ENCODE assay signal across 1 cellular context in genomic region chr1:179293340-179294327, GRCh38.
TF ChIP-seq lines count a peak whose summit lies in the region.

Gene SOAT1, plus strand, starts transcription at chr1:179293797. Its CDS starts 8,888 bp downstream, at chr1:179302685.

TF ChIP-seq in HepG2, 621 proteins besides CTCF, POLR2A, EP300 and RAD21 (continued from another document and continues in another):
- TF ChIP-seq, protein P1, sequence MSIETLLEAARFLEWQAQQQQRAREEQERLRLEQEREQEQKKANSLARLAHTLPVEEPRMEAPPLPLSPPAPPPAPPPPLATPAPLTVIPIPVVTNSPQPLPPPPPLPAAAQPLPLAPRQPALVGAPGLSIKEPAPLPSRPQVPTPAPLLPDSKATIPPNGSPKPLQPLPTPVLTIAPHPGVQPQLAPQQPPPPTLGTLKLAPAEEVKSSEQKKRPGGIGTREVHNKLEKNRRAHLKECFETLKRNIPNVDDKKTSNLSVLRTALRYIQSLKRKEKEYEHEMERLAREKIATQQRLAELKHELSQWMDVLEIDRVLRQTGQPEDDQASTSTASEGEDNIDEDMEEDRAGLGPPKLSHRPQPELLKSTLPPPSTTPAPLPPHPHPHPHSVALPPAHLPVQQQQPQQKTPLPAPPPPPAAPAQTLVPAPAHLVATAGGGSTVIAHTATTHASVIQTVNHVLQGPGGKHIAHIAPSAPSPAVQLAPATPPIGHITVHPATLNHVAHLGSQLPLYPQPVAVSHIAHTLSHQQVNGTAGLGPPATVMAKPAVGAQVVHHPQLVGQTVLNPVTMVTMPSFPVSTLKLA (IDR thresholded peaks at IDR 0.05): no peak
- TF ChIP-seq HOMEZ (CRISPR knock-in tag; IDR thresholded peaks at IDR 0.05; ENCODE audit: low read depth): no peak; the same call in 1 of the 2 replicates
- no peak for TF ChIP-seq ZNF674 (CRISPR knock-in tag; IDR thresholded peaks at IDR 0.05; ENCODE audit: low read depth)
- TF ChIP-seq ZNF614 (CRISPR knock-in tag; IDR thresholded peaks at IDR 0.05; ENCODE audit: borderline replicate concordance): peak; percentile 71; the same call in 1 of the 2 replicates
- TF ChIP-seq ZNF513 (CRISPR knock-in tag; conservative IDR thresholded peaks at IDR 0.05): no peak
- peak; percentile 56; the same call in 1 of the 2 replicates for TF ChIP-seq ELF3 (CRISPR knock-in tag; IDR thresholded peaks at IDR 0.05)
- TF ChIP-seq CBFB (CRISPR knock-in tag; IDR thresholded peaks at IDR 0.05): 0 out of 2 replicates have a peak, but pooled peaks have one; percentile 24
- TF ChIP-seq, protein P2, sequence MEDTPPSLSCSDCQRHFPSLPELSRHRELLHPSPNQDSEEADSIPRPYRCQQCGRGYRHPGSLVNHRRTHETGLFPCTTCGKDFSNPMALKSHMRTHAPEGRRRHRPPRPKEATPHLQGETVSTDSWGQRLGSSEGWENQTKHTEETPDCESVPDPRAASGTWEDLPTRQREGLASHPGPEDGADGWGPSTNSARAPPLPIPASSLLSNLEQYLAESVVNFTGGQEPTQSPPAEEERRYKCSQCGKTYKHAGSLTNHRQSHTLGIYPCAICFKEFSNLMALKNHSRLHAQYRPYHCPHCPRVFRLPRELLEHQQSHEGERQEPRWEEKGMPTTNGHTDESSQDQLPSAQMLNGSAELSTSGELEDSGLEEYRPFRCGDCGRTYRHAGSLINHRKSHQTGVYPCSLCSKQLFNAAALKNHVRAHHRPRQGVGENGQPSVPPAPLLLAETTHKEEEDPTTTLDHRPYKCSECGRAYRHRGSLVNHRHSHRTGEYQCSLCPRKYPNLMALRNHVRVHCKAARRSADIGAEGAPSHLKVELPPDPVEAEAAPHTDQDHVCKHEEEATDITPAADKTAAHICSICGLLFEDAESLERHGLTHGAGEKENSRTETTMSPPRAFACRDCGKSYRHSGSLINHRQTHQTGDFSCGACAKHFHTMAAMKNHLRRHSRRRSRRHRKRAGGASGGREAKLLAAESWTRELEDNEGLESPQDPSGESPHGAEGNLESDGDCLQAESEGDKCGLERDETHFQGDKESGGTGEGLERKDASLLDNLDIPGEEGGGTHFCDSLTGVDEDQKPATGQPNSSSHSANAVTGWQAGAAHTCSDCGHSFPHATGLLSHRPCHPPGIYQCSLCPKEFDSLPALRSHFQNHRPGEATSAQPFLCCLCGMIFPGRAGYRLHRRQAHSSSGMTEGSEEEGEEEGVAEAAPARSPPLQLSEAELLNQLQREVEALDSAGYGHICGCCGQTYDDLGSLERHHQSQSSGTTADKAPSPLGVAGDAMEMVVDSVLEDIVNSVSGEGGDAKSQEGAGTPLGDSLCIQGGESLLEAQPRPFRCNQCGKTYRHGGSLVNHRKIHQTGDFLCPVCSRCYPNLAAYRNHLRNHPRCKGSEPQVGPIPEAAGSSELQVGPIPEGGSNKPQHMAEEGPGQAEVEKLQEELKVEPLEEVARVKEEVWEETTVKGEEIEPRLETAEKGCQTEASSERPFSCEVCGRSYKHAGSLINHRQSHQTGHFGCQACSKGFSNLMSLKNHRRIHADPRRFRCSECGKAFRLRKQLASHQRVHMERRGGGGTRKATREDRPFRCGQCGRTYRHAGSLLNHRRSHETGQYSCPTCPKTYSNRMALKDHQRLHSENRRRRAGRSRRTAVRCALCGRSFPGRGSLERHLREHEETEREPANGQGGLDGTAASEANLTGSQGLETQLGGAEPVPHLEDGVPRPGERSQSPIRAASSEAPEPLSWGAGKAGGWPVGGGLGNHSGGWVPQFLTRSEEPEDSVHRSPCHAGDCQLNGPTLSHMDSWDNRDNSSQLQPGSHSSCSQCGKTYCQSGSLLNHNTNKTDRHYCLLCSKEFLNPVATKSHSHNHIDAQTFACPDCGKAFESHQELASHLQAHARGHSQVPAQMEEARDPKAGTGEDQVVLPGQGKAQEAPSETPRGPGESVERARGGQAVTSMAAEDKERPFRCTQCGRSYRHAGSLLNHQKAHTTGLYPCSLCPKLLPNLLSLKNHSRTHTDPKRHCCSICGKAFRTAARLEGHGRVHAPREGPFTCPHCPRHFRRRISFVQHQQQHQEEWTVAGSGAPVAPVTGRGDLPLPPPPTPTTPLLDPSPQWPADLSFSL (CRISPR knock-in tag; IDR thresholded peaks at IDR 0.05): no peak
- TF ChIP-seq RXRA (CRISPR knock-in tag; IDR thresholded peaks at IDR 0.05): 0 out of 2 replicates have a peak, but pooled peaks have one; percentile 42
- TF ChIP-seq CCAR2 (optimal IDR thresholded peaks at IDR 0.05; ENCODE audit: low read depth, low read length): no peak
- no peak; the same call in 1 of the 2 replicates for TF ChIP-seq ZSCAN30 (CRISPR knock-in tag; IDR thresholded peaks at IDR 0.05)
- no peak for TF ChIP-seq ATF7 (IDR thresholded peaks at IDR 0.05)
- TF ChIP-seq ATF7 (CRISPR knock-in tag; IDR thresholded peaks at IDR 0.05): no peak
- TF ChIP-seq ZNF430 (CRISPR knock-in tag; IDR thresholded peaks at IDR 0.05): peak; percentile 92
- no peak for TF ChIP-seq PCBP1 (IDR thresholded peaks at IDR 0.05; ENCODE audit: borderline replicate concordance, low read depth, low read length)
- no peak for TF ChIP-seq NCOA2 (CRISPR knock-in tag; IDR thresholded peaks at IDR 0.05)
- peak; percentile 52; the same call in 1 of the 2 replicates for TF ChIP-seq ZNF768 (CRISPR knock-in tag; IDR thresholded peaks at IDR 0.05)
- TF ChIP-seq, protein P3, sequence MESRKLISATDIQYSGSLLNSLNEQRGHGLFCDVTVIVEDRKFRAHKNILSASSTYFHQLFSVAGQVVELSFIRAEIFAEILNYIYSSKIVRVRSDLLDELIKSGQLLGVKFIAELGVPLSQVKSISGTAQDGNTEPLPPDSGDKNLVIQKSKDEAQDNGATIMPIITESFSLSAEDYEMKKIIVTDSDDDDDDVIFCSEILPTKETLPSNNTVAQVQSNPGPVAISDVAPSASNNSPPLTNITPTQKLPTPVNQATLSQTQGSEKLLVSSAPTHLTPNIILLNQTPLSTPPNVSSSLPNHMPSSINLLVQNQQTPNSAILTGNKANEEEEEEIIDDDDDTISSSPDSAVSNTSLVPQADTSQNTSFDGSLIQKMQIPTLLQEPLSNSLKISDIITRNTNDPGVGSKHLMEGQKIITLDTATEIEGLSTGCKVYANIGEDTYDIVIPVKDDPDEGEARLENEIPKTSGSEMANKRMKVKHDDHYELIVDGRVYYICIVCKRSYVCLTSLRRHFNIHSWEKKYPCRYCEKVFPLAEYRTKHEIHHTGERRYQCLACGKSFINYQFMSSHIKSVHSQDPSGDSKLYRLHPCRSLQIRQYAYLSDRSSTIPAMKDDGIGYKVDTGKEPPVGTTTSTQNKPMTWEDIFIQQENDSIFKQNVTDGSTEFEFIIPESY (CRISPR knock-in tag; IDR thresholded peaks at IDR 0.05): peak; percentile 30; the same call in 1 of the 2 replicates
- TF ChIP-seq CREB3 (CRISPR knock-in tag; IDR thresholded peaks at IDR 0.05): 0 out of 2 replicates have a peak, but pooled peaks have one; percentile 44
- no peak; the same call in 1 of the 2 replicates for TF ChIP-seq ZNF484 (CRISPR knock-in tag; IDR thresholded peaks at IDR 0.05; ENCODE audit: borderline replicate concordance, low read depth)
- TF ChIP-seq, protein P4, sequence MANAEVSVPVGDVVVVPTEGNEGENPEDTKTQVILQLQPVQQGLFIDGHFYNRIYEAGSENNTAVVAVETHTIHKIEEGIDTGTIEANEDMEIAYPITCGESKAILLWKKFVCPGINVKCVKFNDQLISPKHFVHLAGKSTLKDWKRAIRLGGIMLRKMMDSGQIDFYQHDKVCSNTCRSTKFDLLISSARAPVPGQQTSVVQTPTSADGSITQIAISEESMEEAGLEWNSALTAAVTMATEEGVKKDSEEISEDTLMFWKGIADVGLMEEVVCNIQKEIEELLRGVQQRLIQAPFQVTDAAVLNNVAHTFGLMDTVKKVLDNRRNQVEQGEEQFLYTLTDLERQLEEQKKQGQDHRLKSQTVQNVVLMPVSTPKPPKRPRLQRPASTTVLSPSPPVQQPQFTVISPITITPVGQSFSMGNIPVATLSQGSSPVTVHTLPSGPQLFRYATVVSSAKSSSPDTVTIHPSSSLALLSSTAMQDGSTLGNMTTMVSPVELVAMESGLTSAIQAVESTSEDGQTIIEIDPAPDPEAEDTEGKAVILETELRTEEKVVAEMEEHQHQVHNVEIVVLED (CRISPR knock-in tag; IDR thresholded peaks at IDR 0.05; ENCODE audit: borderline replicate concordance): peak; percentile 78; the same call in 1 of the 2 replicates
- no peak for TF ChIP-seq SKI (IDR thresholded peaks at IDR 0.05; ENCODE audit: partially characterized antibody)
- TF ChIP-seq, protein P5, sequence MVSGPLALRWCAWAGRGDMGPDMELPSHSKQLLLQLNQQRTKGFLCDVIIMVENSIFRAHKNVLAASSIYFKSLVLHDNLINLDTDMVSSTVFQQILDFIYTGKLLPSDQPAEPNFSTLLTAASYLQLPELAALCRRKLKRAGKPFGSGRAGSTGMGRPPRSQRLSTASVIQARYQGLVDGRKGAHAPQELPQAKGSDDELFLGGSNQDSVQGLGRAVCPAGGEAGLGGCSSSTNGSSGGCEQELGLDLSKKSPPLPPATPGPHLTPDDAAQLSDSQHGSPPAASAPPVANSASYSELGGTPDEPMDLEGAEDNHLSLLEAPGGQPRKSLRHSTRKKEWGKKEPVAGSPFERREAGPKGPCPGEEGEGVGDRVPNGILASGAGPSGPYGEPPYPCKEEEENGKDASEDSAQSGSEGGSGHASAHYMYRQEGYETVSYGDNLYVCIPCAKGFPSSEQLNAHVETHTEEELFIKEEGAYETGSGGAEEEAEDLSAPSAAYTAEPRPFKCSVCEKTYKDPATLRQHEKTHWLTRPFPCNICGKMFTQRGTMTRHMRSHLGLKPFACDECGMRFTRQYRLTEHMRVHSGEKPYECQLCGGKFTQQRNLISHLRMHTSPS (CRISPR knock-in tag; IDR thresholded peaks at IDR 0.05; ENCODE audit: low read depth): peak; percentile 66; the same call in 1 of the 2 replicates
- TF ChIP-seq, protein P6, sequence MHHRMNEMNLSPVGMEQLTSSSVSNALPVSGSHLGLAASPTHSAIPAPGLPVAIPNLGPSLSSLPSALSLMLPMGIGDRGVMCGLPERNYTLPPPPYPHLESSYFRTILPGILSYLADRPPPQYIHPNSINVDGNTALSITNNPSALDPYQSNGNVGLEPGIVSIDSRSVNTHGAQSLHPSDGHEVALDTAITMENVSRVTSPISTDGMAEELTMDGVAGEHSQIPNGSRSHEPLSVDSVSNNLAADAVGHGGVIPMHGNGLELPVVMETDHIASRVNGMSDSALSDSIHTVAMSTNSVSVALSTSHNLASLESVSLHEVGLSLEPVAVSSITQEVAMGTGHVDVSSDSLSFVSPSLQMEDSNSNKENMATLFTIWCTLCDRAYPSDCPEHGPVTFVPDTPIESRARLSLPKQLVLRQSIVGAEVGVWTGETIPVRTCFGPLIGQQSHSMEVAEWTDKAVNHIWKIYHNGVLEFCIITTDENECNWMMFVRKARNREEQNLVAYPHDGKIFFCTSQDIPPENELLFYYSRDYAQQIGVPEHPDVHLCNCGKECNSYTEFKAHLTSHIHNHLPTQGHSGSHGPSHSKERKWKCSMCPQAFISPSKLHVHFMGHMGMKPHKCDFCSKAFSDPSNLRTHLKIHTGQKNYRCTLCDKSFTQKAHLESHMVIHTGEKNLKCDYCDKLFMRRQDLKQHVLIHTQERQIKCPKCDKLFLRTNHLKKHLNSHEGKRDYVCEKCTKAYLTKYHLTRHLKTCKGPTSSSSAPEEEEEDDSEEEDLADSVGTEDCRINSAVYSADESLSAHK (CRISPR knock-in tag; IDR thresholded peaks at IDR 0.05; ENCODE audit: borderline replicate concordance): no peak
- no peak for TF ChIP-seq ZNF124 (CRISPR knock-in tag; IDR thresholded peaks at IDR 0.05)
- no peak for TF ChIP-seq ZNF326 (CRISPR knock-in tag; IDR thresholded peaks at IDR 0.05; ENCODE audit: borderline replicate concordance)
- TF ChIP-seq ZNF564 (CRISPR knock-in tag; IDR thresholded peaks at IDR 0.05): peak; percentile 29; the same call in 1 of the 2 replicates
- TF ChIP-seq RFX5 (IDR thresholded peaks at IDR 0.05; ENCODE audit: low read depth, low read length): peak; percentile 56
- TF ChIP-seq SETDB1 (CRISPR knock-in tag; IDR thresholded peaks at IDR 0.05; ENCODE audit: borderline replicate concordance): no peak
